21 cellular contexts compared by ENCODE assay signal in the genomic region with DNA sequence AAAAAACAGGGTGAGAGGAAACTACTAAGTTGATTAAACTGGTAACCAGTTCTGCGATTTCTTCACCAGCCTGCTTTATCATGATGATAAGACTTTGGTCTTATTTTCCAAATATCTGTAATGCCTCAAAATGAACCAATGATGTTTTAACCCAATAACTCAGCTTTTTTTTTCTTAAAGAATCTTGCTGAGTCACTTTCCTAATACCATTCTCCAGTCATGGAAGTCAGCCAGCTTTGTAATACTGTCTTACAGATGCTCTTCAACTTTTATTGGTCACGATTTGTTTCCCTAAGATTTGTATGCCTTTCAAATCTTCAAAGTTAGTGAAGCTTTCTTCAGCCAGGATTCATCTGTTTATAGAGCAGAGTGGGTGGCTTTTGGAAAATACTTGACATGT. TPM values are rescaled to one million over a fixed set of nuclear protein-coding genes. Genes with fewer than 3 reads are reported as not detected.
DNase-seq lines count a peak whose midpoint lies in the region; ATAC-seq and TF ChIP-seq lines count a peak whose summit lies in the region.
"Had no signal": no experiment of that assay in that cellular context is flagged by ENCODE, and none has a peak within 500 bp of the region (broad histone marks: within the 10 kb centered on the region; RNA-seq: fewer than 3 reads in every experiment).

No MANE protein-coding gene starts in this region.

- in situ Hi-C loops in IMR-90 (cut with MboI; ENCODE audit: low sequenced_read_pairs), result loop anchor here (25.0 kb wide), 1 partner anchor 887 kb away; no protein-coding TSS in a partner anchor

- peak overlapping the region; percentile 97; the same call in 2 of the 3 replicates for H2BK15ac ChIP-seq in IMR-90 (ENCODE audit: low read depth, low read length)

- peaks cover 7% of the 10 kb centered on the region for H3K4me1 ChIP-seq in IMR-90 (ENCODE audit: control insufficient read depth, insufficient read depth, low read length)
- H3K4me1 ChIP-seq in endodermal cell (ENCODE audit: control insufficient read depth, insufficient read depth, low read length), result no peaks in the 10 kb centered on the region

- peak overlapping the region; percentile 58; the same call in 1 of the 2 replicates for H3K18ac ChIP-seq in IMR-90 (ENCODE audit: low read depth, low read length)

- H4K8ac ChIP-seq in IMR-90 (ENCODE audit: low read depth in 2 of 2, low read length in 2 of 2), result peak overlapping the region; percentile 60 to 86

- TF ChIP-seq POLR2A in IMR-90 (IDR thresholded peaks at IDR 0.05; ENCODE audit: low read depth, low read length), result no peak

- dilution Hi-C loops in IMR-90 (cut with HindIII; ENCODE audit: low sequenced_read_pairs, unreplicated experiment), result no loop called here

- WGBS in IMR-90 (ENCODE audit: extremely low coverage in 2 of 2, insufficient read length in 1 of 2), 2 experiments, result no CpG with 5 or more reads among the region's 2 CpGs
- 83 to 100% methylated on average over 1 to 2 of the region's 2 CpGs for WGBS in endodermal cell (ENCODE audit: insufficient coverage in 1 of 2, insufficient read length in 1 of 2), 2 experiments

- H3K27ac Mint-ChIP-seq in endodermal cell (no peak overlapping the region), immature natural killer cell (no peak overlapping the region)
- H3K27ac Mint-ChIP-seq in activated CD8-positive, alpha-beta T cell treated with anti-CD3 and anti-CD28 coated beads for 36 hours, result no peak overlapping the region
- H3K27ac Mint-ChIP-seq: stimulated activated effector memory CD8-positive, alpha-beta T cell treated with anti-CD3 and anti-CD28 coated beads, Interleukin-12 subunit alpha, Interleukin-12 subunit beta, amount 100 ng/mL, for 72 hours had no signal

- H3K4me3 Mint-ChIP-seq in endodermal cell, result no peak overlapping the region
- no peak overlapping the region for H3K4me3 Mint-ChIP-seq in activated CD8-positive, alpha-beta T cell treated with anti-CD3 and anti-CD28 coated beads for 36 hours
- H3K4me3 Mint-ChIP-seq in immature natural killer cell, result no peak overlapping the region
- H3K4me3 Mint-ChIP-seq: CD4-positive, alpha-beta memory T cell; stimulated activated effector memory CD8-positive, alpha-beta T cell treated with anti-CD3 and anti-CD28 coated beads, Interleukin-12 subunit alpha, Interleukin-12 subunit beta, amount 100 ng/mL, for 72 hours had no signal

- intact Hi-C loops in IMR-90 (cut with micrococcal nuclease), result loop anchor here (10.0 kb wide), 1 partner anchor 870 kb away; no protein-coding TSS in a partner anchor
- intact Hi-C loops in activated CD8-positive, alpha-beta T cell treated with anti-CD3 and anti-CD28 coated beads for 36 hours (cut with micrococcal nuclease), result no loop called here

- H2BK120ac ChIP-seq in IMR-90 (ENCODE audit: low read depth, low read length), result peak overlapping the region; percentile 84

- H3K9me3 ChIP-seq in IMR-90 (ENCODE audit: control insufficient read depth, insufficient read depth, low read length) (no peaks in the 10 kb centered on the region), endodermal cell (ENCODE audit: control insufficient read depth, low read length) (no peaks in the 10 kb centered on the region)
- H3K9me3 ChIP-seq: heart right ventricle, ovary had no signal

- H3K4me1 Mint-ChIP-seq in endodermal cell (no peaks in the 10 kb centered on the region), immature natural killer cell (no peaks in the 10 kb centered on the region)
- no peaks in the 10 kb centered on the region for H3K4me1 Mint-ChIP-seq in activated CD8-positive, alpha-beta T cell treated with anti-CD3 and anti-CD28 coated beads for 36 hours (ENCODE audit: low read depth)
- H3K4me1 Mint-ChIP-seq: stimulated activated effector memory CD8-positive, alpha-beta T cell treated with anti-CD3 and anti-CD28 coated beads, Interleukin-12 subunit alpha, Interleukin-12 subunit beta, amount 100 ng/mL, for 72 hours had no signal

- no peaks in the 10 kb centered on the region for H4K20me1 ChIP-seq in IMR-90 (ENCODE audit: insufficient read depth, low read length)

- no peaks in the 10 kb centered on the region; the same call in 1 of the 2 replicates for H3K27me3 ChIP-seq in IMR-90 (ENCODE audit: control insufficient read depth, insufficient read depth, low read length)
- H3K27me3 ChIP-seq in endodermal cell (ENCODE audit: control insufficient read depth, insufficient read depth, low read length, poor library complexity, severe bottlenecking), result no peaks in the 10 kb centered on the region
- H3K27me3 ChIP-seq: ovary had no signal

- peak overlapping the region; percentile 85; the same call in 1 of the 2 replicates for H4K91ac ChIP-seq in IMR-90 (ENCODE audit: insufficient read depth, low read depth, low read length)

- TF ChIP-seq CTCF in AG09309 (IDR thresholded peaks at IDR 0.05; ENCODE audit: control insufficient read depth, insufficient read depth, low read depth, low read length, missing control alignments), result no peak
- TF ChIP-seq CTCF in IMR-90 (conservative IDR thresholded peaks at IDR 0.05; ENCODE audit: low read depth, low read length), result no peak
- TF ChIP-seq CTCF in choroid plexus epithelial cell (conservative IDR thresholded peaks at IDR 0.05; ENCODE audit: low read depth, low read length), result no peak
- TF ChIP-seq CTCF in endodermal cell (conservative IDR thresholded peaks at IDR 0.05), result no peak
- no peak for TF ChIP-seq CTCF in activated CD8-positive, alpha-beta T cell treated with anti-CD3 and anti-CD28 coated beads for 36 hours (IDR thresholded peaks at IDR 0.05)

- H3K9ac ChIP-seq in IMR-90 (ENCODE audit: low read depth, low read length) (no peak overlapping the region), endodermal cell (ENCODE audit: extremely low read depth, low read length, poor library complexity, severe bottlenecking) (no peak overlapping the region)

- no peak overlapping the region for H3K4me3 ChIP-seq in AG09309 (ENCODE audit: control insufficient read depth, low read depth, low read length)
- H3K4me3 ChIP-seq in IMR-90 (ENCODE audit: insufficient read depth, low read depth, low read length), result no peak overlapping the region
- no peak overlapping the region for H3K4me3 ChIP-seq in choroid plexus epithelial cell (ENCODE audit: low read depth, low read length)
- H3K4me3 ChIP-seq in endodermal cell (ENCODE audit: low read length), result no peak overlapping the region
- H3K4me3 ChIP-seq: coronary artery, heart right ventricle, ovary had no signal

- H3K23ac ChIP-seq in IMR-90 (ENCODE audit: low read depth, low read length), result no peak overlapping the region

- DNase-seq in AG09309 (ENCODE audit: low read depth) (peak; percentile 94), IMR-90 (peak; percentile 94), choroid plexus epithelial cell (ENCODE audit: low read depth) (peak; percentile 91), myocyte (ENCODE audit: low read depth) (peak; percentile 81), endodermal cell (no peak), COR-L47 (lab: John Stamatoyannopoulos, UW) (no peak), immature natural killer cell (no peak)
- DNase-seq in activated CD8-positive, alpha-beta T cell treated with anti-CD3 and anti-CD28 coated beads for 36 hours, result no peak
- DNase-seq: activated CD8-positive, alpha-beta memory T cell treated with anti-CD3 and anti-CD28 coated beads for 24 hours; activated naive CD4-positive, alpha-beta T cell treated with Interleukin-2 at 50 U/mL for 16 hours; CD4-positive, alpha-beta memory T cell; heart right ventricle; NCI-H226; ovary; stimulated activated CD4-positive, alpha-beta T cell treated with anti-CD3 and anti-CD28 coated beads, Interleukin-1b, Interleukin-23, amount 100 ng/mL, for 48 hours; T-helper 9 cell had no signal

- peak; percentile 63 for ATAC-seq in IMR-90 (ENCODE audit: low read depth)
- no peak for ATAC-seq in activated CD8-positive, alpha-beta T cell treated with anti-CD3 and anti-CD28 coated beads for 36 hours
- ATAC-seq: heart right ventricle; Panc1; stimulated activated effector memory CD8-positive, alpha-beta T cell treated with anti-CD3 and anti-CD28 coated beads, Interleukin-12 subunit alpha, Interleukin-12 subunit beta, amount 100 ng/mL, for 72 hours had no signal

- H3K36me3 Mint-ChIP-seq in endodermal cell (ENCODE audit: low read depth), result no peaks in the 10 kb centered on the region
- H3K36me3 Mint-ChIP-seq in activated CD8-positive, alpha-beta T cell treated with anti-CD3 and anti-CD28 coated beads for 36 hours (ENCODE audit: low read depth), result no peaks in the 10 kb centered on the region
- no peaks in the 10 kb centered on the region for H3K36me3 Mint-ChIP-seq in immature natural killer cell
- H3K36me3 Mint-ChIP-seq: CD4-positive, alpha-beta memory T cell; stimulated activated effector memory CD8-positive, alpha-beta T cell treated with anti-CD3 and anti-CD28 coated beads, Interleukin-12 subunit alpha, Interleukin-12 subunit beta, amount 100 ng/mL, for 72 hours had no signal

- no peak for TF ChIP-seq RAD21 in IMR-90 (IDR thresholded peaks at IDR 0.05; ENCODE audit: low read length)

- H2BK20ac ChIP-seq in IMR-90 (ENCODE audit: low read depth, low read length), result peak overlapping the region; percentile 93

- POLR2A ChIA-PET in IMR-90 (lab: Charles Lee; ENCODE audit: unreplicated experiment), result interaction anchor here (0.9 kb wide), 1 partner anchor 269 kb away, joined by 9 read pairs; no protein-coding TSS in a partner anchor
- POLR2A ChIA-PET in activated CD8-positive, alpha-beta T cell treated with anti-CD3 and anti-CD28 coated beads for 36 hours (lab: Charles Lee), result no interaction called here

- peaks cover 3% of the 10 kb centered on the region; the same call in 1 of the 2 replicates for H3K9me1 ChIP-seq in IMR-90 (ENCODE audit: insufficient read depth, low read length)

- H3K36me3 ChIP-seq in IMR-90 (ENCODE audit: control insufficient read depth, insufficient read depth, low read length) (no peaks in the 10 kb centered on the region), endodermal cell (ENCODE audit: control insufficient read depth, insufficient read depth, low read length) (no peaks in the 10 kb centered on the region)
- H3K36me3 ChIP-seq: heart right ventricle, ovary had no signal

- H3K4ac ChIP-seq in IMR-90 (ENCODE audit: low read depth, low read length), result peak overlapping the region; percentile 74; the same call in 1 of the 2 replicates

- H3K4me2 ChIP-seq in IMR-90 (ENCODE audit: low read depth, low read length), result peak overlapping the region; percentile 54; the same call in 1 of the 2 replicates

- CTCF ChIA-PET in IMR-90 (lab: Yijun Ruan, JAX), result no interaction called here
- CTCF ChIA-PET in activated CD8-positive, alpha-beta T cell treated with anti-CD3 and anti-CD28 coated beads for 36 hours (lab: Charles Lee), result no interaction called here

- H2BK5ac ChIP-seq in IMR-90 (ENCODE audit: low read depth, low read length, poor library complexity, severe bottlenecking), result peak overlapping the region; percentile 41

- H3K27ac ChIP-seq in IMR-90 (ENCODE audit: insufficient read depth, low read length), result no peak overlapping the region
- H3K27ac ChIP-seq in endodermal cell (ENCODE audit: low read depth, low read length), result no peak overlapping the region
- H3K27ac ChIP-seq: coronary artery, heart right ventricle, HL-60, ovary had no signal

- no peak overlapping the region for H2AFZ ChIP-seq in IMR-90 (replicated peaks; ENCODE audit: low read length, poor library complexity)

- H3K9me3 Mint-ChIP-seq in endodermal cell (peaks cover under 1% of the 10 kb centered on the region), immature natural killer cell (no peaks in the 10 kb centered on the region)
- no peaks in the 10 kb centered on the region for H3K9me3 Mint-ChIP-seq in activated CD8-positive, alpha-beta T cell treated with anti-CD3 and anti-CD28 coated beads for 36 hours
- H3K9me3 Mint-ChIP-seq: CD4-positive, alpha-beta memory T cell; stimulated activated effector memory CD8-positive, alpha-beta T cell treated with anti-CD3 and anti-CD28 coated beads, Interleukin-12 subunit alpha, Interleukin-12 subunit beta, amount 100 ng/mL, for 72 hours had no signal

- H3K27me3 Mint-ChIP-seq in endodermal cell (ENCODE audit: insufficient read depth), result peaks cover 3% of the 10 kb centered on the region
- H3K27me3 Mint-ChIP-seq in activated CD8-positive, alpha-beta T cell treated with anti-CD3 and anti-CD28 coated beads for 36 hours, result peaks cover 4% of the 10 kb centered on the region
- peaks cover 3 to 9% (median 5%) of the 10 kb centered on the region in 3 donors for H3K27me3 Mint-ChIP-seq in immature natural killer cell (ENCODE audit: low read depth in 3 of 3)

- H3K14ac ChIP-seq in IMR-90 (replicated peaks; ENCODE audit: low read depth, low read length), result no peak overlapping the region

- no peak overlapping the region for H2AK9ac ChIP-seq in IMR-90 (replicated peaks; ENCODE audit: low read depth, low read length, poor library complexity)

- H4K5ac ChIP-seq in IMR-90 (ENCODE audit: low read depth, low read length), result peak overlapping the region; percentile 34; the same call in 1 of the 2 replicates

- no TSS peak for BruUV-seq in IMR-90 (replicated peaks; lab: Mats Ljungman, UMichigan)

- H2AK5ac ChIP-seq in IMR-90 (ENCODE audit: low read depth, low read length), result no peak overlapping the region

- H3K56ac ChIP-seq in IMR-90 (ENCODE audit: extremely low read depth, insufficient read depth, low read length), result peak overlapping the region; percentile 80; the same call in 1 of the 2 replicates

- no peaks in the 10 kb centered on the region for H3K79me1 ChIP-seq in IMR-90 (ENCODE audit: low read depth in 1 of 2, low read length in 2 of 2)

RNA-seq across cellular contexts. Expression of gene SMIM21, which starts 47.7 kb away (rescaled TPM):
- total RNA-seq in IMR-90 (2012; rRNA removed) (not detected in 2 replicates), myocyte (not detected in 2 replicates), endodermal cell (not detected)
- polyA plus RNA-seq in IMR-90 (2012; rRNA removed) (not detected in 2 replicates), immature natural killer cell (not detected)
- polyA plus RNA-seq in IMR-90 (2012; cell fraction: cytosol; rRNA removed), result not detected in 2 replicates
- polyA plus RNA-seq in IMR-90 (2012; cell fraction: nucleus; rRNA removed; ENCODE audit: low replicate concordance), result not detected in 2 replicates
- not detected for polyA plus RNA-seq in myocyte (2012)
- polyA plus RNA-seq in endodermal cell (2013, experiment 1 of 2), result not detected
- polyA plus RNA-seq in endodermal cell (2013, experiment 2 of 2), result not detected
- total RNA-seq in activated CD8-positive, alpha-beta T cell treated with anti-CD3 and anti-CD28 coated beads for 36 hours, result not detected
- total RNA-seq: CD4-positive, alpha-beta memory T cell; heart right ventricle; lung microvascular endothelial cell; ovary had no signal
- polyA plus RNA-seq: CD4-positive, alpha-beta memory T cell; heart right ventricle; ovary had no signal

Comparison
In these comparisons a context has a peak if more than half of its experiments do, and no peak if none do; other contexts are left out.
1. DNase-seq: peak in AG09309 (single experiment), IMR-90 (single experiment), choroid plexus epithelial cell (single experiment) and myocyte (single experiment); none in endodermal cell (single experiment), COR-L47 (single experiment), activated CD8-positive, alpha-beta T cell treated with anti-CD3 and anti-CD28 coated beads for 36 hours (single experiment) and immature natural killer cell (0 of 3).